ENCODE assay signal across 13 cellular contexts in genomic region chr11:115929618-115930129, GRCh38.
DNase-seq lines count a peak whose midpoint lies in the region; ATAC-seq and TF ChIP-seq lines count a peak whose summit lies in the region.
"Had no signal": no experiment of that assay in that cellular context is flagged by ENCODE, and none has a peak within 500 bp of the region (broad histone marks: within the 10 kb centered on the region; RNA-seq: fewer than 3 reads in every experiment).

No MANE protein-coding gene starts in this region.

- TF ChIP-seq CTCF in CD8-positive, alpha-beta T cell (IDR thresholded peaks at IDR 0.05): no peak
- TF ChIP-seq CTCF in CD14-positive monocyte (IDR thresholded peaks at IDR 0.05): no peak
- no peak for TF ChIP-seq CTCF in PC-9 (conservative IDR thresholded peaks at IDR 0.05)

- ATAC-seq in GM18517 (IDR thresholded peaks at IDR 0.05; ENCODE audit: unreplicated experiment) (peak; percentile 42), GM21447 (IDR thresholded peaks at IDR 0.05; ENCODE audit: unreplicated experiment) (peak; percentile 20), HG03432 (IDR thresholded peaks at IDR 0.05; ENCODE audit: unreplicated experiment) (peak; percentile 28)
- no peak for ATAC-seq in CD8-positive, alpha-beta T cell

- no peaks in the 10 kb centered on the region for H3K27me3 ChIP-seq in muscle layer of colon (ENCODE audit: control insufficient read depth in 1 of 2, insufficient read depth in 2 of 2, low read length in 2 of 2)
- no peaks in the 10 kb centered on the region for H3K27me3 ChIP-seq in CD8-positive, alpha-beta T cell (ENCODE audit: insufficient read depth, low read length)
- no peaks in the 10 kb centered on the region for H3K27me3 ChIP-seq in PC-9 (ENCODE audit: insufficient read depth, low read depth)

- no peaks in the 10 kb centered on the region for H3F3A ChIP-seq in PC-9 (ENCODE audit: insufficient read depth, low read depth)

- no peak for DNase-seq in CD8-positive, alpha-beta T cell
- DNase-seq in CD14-positive monocyte (ENCODE audit: low spot score) (no peak), PC-9 (no peak), NCI-H345 treated with DMSO at 0.1 percent for 48 hours (lab: John Stamatoyannopoulos, UW; ENCODE audit: unreplicated experiment) (no peak)
- DNase-seq: CD4-positive, alpha-beta T cell; mucosa of descending colon; NCI-H2227 treated with DMSO at 0.1 percent for 48 hours; stimulated activated CD4-positive, alpha-beta T cell treated with anti-CD3 and anti-CD28 coated beads, Interleukin-4, amount 100 ng/mL, for 24 hours had no signal

- intact Hi-C loops in CD8-positive, alpha-beta T cell (cut with DNase I, micrococcal nuclease): no loop called here
- intact Hi-C loops in CD14-positive monocyte (cut with micrococcal nuclease) (loop anchor here in 1 of 2 donors (5.0 kb wide), 1 partner anchor 57 kb away; no protein-coding TSS in a partner anchor), PC-9 (cut with micrococcal nuclease; ENCODE audit: unreplicated experiment) (no loop called here)

- H3K9ac ChIP-seq in muscle layer of colon (ENCODE audit: low read length): no peak overlapping the region

- no peaks in the 10 kb centered on the region for H3K27me3 Mint-ChIP-seq in CD8-positive, alpha-beta T cell (ENCODE audit: low read depth)
- peaks cover 20 to 21% (median 21%) of the 10 kb centered on the region in 3 donors for H3K27me3 Mint-ChIP-seq in CD14-positive monocyte (ENCODE audit: low read depth in 3 of 3)
- H3K27me3 Mint-ChIP-seq: CD4-positive, alpha-beta T cell had no signal

- no peak overlapping the region for H3K4me3 Mint-ChIP-seq in CD8-positive, alpha-beta T cell
- peak overlapping the region in 1 of 2 donors; percentile 86 for H3K4me3 Mint-ChIP-seq in CD14-positive monocyte
- H3K4me3 Mint-ChIP-seq: CD4-positive, alpha-beta T cell had no signal

- no peaks in the 10 kb centered on the region for H3K36me3 ChIP-seq in muscle layer of colon (ENCODE audit: insufficient read depth, low read length)
- H3K36me3 ChIP-seq in CD8-positive, alpha-beta T cell (ENCODE audit: insufficient read depth, low read length): no peaks in the 10 kb centered on the region
- H3K36me3 ChIP-seq in PC-9 (ENCODE audit: low read depth): no peaks in the 10 kb centered on the region

- H3K9me3 ChIP-seq in muscle layer of colon (ENCODE audit: low read length): no peaks in the 10 kb centered on the region
- H3K9me3 ChIP-seq in CD8-positive, alpha-beta T cell (ENCODE audit: low read length): no peaks in the 10 kb centered on the region
- H3K9me3 ChIP-seq in PC-9 (ENCODE audit: insufficient read depth, low read depth): no peaks in the 10 kb centered on the region
- H3K9me3 ChIP-seq: mucosa of descending colon had no signal

- H3K27ac ChIP-seq in muscle layer of colon (ENCODE audit: low read depth, low read length) (peak overlapping the region; percentile 27), PC-9 (no peak overlapping the region)
- H3K27ac ChIP-seq in CD8-positive, alpha-beta T cell (ENCODE audit: low read depth, low read length): no peak overlapping the region
- H3K27ac ChIP-seq: coronary artery had no signal

- H2AFZ ChIP-seq in PC-9: no peak overlapping the region

- H3K4me1 Mint-ChIP-seq in CD8-positive, alpha-beta T cell (ENCODE audit: low read depth): no peaks in the 10 kb centered on the region
- peaks cover 44% of the 10 kb centered on the region for H3K4me1 Mint-ChIP-seq in CD14-positive monocyte

- POLR2A ChIA-PET in CD8-positive, alpha-beta T cell (lab: Charles Lee): no interaction called here
- POLR2A ChIA-PET in PC-9 (lab: Charles Lee; ENCODE audit: unreplicated experiment): no interaction called here

- CTCF ChIA-PET in CD8-positive, alpha-beta T cell (lab: Charles Lee): no interaction called here
- CTCF ChIA-PET in PC-9 (lab: Charles Lee): no interaction called here

- H3K4me2 ChIP-seq in PC-9: no peak overlapping the region

- no TSS peak for BruUV-seq in PC-9 (replicated peaks; lab: Mats Ljungman, UMichigan)

- H3K4me1 ChIP-seq in muscle layer of colon (ENCODE audit: insufficient read depth, low read length) (peaks cover 26% of the 10 kb centered on the region), PC-9 (replicated peaks; ENCODE audit: insufficient read depth) (no peaks in the 10 kb centered on the region)
- H3K4me1 ChIP-seq in CD8-positive, alpha-beta T cell (ENCODE audit: insufficient read depth, low read length): no peaks in the 10 kb centered on the region

- H3K36me3 Mint-ChIP-seq in CD8-positive, alpha-beta T cell: no peaks in the 10 kb centered on the region
- H3K36me3 Mint-ChIP-seq in CD14-positive monocyte: peaks cover 0 to 2% of the 10 kb centered on the region in 2 donors

- H3K4me3 ChIP-seq in muscle layer of colon (ENCODE audit: low read depth in 1 of 2, low read length in 2 of 2): no peak overlapping the region
- H3K4me3 ChIP-seq in CD8-positive, alpha-beta T cell (ENCODE audit: low read depth, low read length): no peak overlapping the region
- H3K4me3 ChIP-seq in PC-9: no peak overlapping the region
- H3K4me3 ChIP-seq: coronary artery, mucosa of descending colon had no signal

- no peaks in the 10 kb centered on the region for H3K9me2 ChIP-seq in PC-9 (ENCODE audit: insufficient read depth)

- H3K27ac Mint-ChIP-seq in CD8-positive, alpha-beta T cell: no peak overlapping the region
- H3K27ac Mint-ChIP-seq in CD14-positive monocyte: peak overlapping the region in 1 of 7 donors; percentile 47
- H3K27ac Mint-ChIP-seq: CD4-positive, alpha-beta T cell had no signal

- no peaks in the 10 kb centered on the region for H3K9me3 Mint-ChIP-seq in CD8-positive, alpha-beta T cell
- peaks cover 0 to 6% (median 0%) of the 10 kb centered on the region in 7 donors for H3K9me3 Mint-ChIP-seq in CD14-positive monocyte

- H4K20me1 ChIP-seq in PC-9 (ENCODE audit: insufficient read depth): no peaks in the 10 kb centered on the region

- H3K79me2 ChIP-seq in PC-9 (ENCODE audit: low read depth): no peaks in the 10 kb centered on the region
